ENCODE assay signal across 8 cellular contexts in the genomic region with DNA sequence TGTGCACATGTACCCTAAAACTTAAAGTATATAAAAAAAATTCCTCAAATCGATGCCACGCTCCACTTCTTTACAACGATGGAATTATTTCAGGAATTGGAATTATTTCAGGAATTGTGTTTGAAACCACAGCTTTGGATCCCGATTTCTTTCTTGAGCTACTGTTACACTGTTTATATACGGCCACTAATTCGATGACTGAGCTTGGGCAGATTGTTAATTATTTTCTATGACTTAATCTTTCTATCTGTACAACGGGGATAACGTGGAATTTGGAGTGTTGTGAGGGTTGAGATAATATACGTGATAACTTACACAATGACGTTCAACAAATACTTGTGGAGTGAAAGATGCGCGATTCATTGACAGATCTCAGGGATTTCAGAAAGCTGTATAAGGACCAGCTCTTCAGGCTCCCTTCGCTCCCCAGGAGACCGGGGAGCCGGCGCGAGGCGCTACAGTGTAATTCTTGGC.
DNase-seq lines count a peak whose midpoint lies in the region; ATAC-seq and TF ChIP-seq lines count a peak whose summit lies in the region.

No MANE protein-coding gene starts in this region.

- DNase-seq in right cardiac atrium (no peak), left ventricle myocardium superior (no peak), lung (ENCODE audit: low spot score) (no peak), NCI-H187 (lab: John Stamatoyannopoulos, UW) (no peak), 8988T (no peak), NCI-H2196 (lab: John Stamatoyannopoulos, UW; ENCODE audit: unreplicated experiment) (no peak)
- no peak for DNase-seq in activated naive CD8-positive, alpha-beta T cell treated with anti-CD3 and anti-CD28 coated beads, Interleukin-2, amount 50 U/mL, for 24 hours

- ATAC-seq in right cardiac atrium = no peak
- ATAC-seq in left ventricle myocardium superior = no peak
- ATAC-seq in activated naive CD8-positive, alpha-beta T cell treated with anti-CD3 and anti-CD28 coated beads, Interleukin-2, amount 50 U/mL, for 24 hours = no peak
- ATAC-seq in lung (ENCODE audit: insufficient read depth, low FRiP score) = peak; percentile 6
- ATAC-seq in GM21825 (IDR thresholded peaks at IDR 0.05; ENCODE audit: unreplicated experiment) = no peak

- peak overlapping the region; percentile 91 for H3K27ac Mint-ChIP-seq in activated naive CD8-positive, alpha-beta T cell treated with anti-CD3 and anti-CD28 coated beads, Interleukin-2, amount 50 U/mL, for 24 hours

- H3K27me3 Mint-ChIP-seq in activated naive CD8-positive, alpha-beta T cell treated with anti-CD3 and anti-CD28 coated beads, Interleukin-2, amount 50 U/mL, for 24 hours = peaks cover 2% of the 10 kb centered on the region

- TF ChIP-seq CTCF in lung (IDR thresholded peaks at IDR 0.05; ENCODE audit: control extremely low read depth, extremely low read depth) = no peak

- H3K4me1 Mint-ChIP-seq in activated naive CD8-positive, alpha-beta T cell treated with anti-CD3 and anti-CD28 coated beads, Interleukin-2, amount 50 U/mL, for 24 hours = peaks cover 33% of the 10 kb centered on the region

- H3K27ac ChIP-seq in right cardiac atrium (ENCODE audit: low read length) = no peak overlapping the region
- peak overlapping the region in 1 of 2 donors; percentile 59 for H3K27ac ChIP-seq in lung (ENCODE audit: low read depth in 1 of 2, low read length in 1 of 2)

- no peaks in the 10 kb centered on the region for H3K9me3 Mint-ChIP-seq in activated naive CD8-positive, alpha-beta T cell treated with anti-CD3 and anti-CD28 coated beads, Interleukin-2, amount 50 U/mL, for 24 hours

- peaks cover 8% of the 10 kb centered on the region for H3K36me3 Mint-ChIP-seq in activated naive CD8-positive, alpha-beta T cell treated with anti-CD3 and anti-CD28 coated beads, Interleukin-2, amount 50 U/mL, for 24 hours (ENCODE audit: low read depth)

- no peaks in the 10 kb centered on the region for H3K9me3 ChIP-seq in right cardiac atrium (ENCODE audit: control insufficient read depth, low read length)
- no peaks in the 10 kb centered on the region for H3K9me3 ChIP-seq in lung (ENCODE audit: control insufficient read depth in 2 of 2, insufficient read depth in 1 of 2, low read length in 1 of 2)

- H3K27me3 ChIP-seq in right cardiac atrium (ENCODE audit: control insufficient read depth, insufficient read depth) = no peaks in the 10 kb centered on the region
- no peaks in the 10 kb centered on the region for H3K27me3 ChIP-seq in lung (ENCODE audit: control insufficient read depth, insufficient read depth)

- 12% methylated on average over 18 of the region's 18 CpGs for WGBS in right cardiac atrium
- 15 to 20% methylated on average over 18 of the region's 18 CpGs for WGBS in lung, 2 donors

- peak overlapping the region; percentile 80 for H3K4me3 Mint-ChIP-seq in activated naive CD8-positive, alpha-beta T cell treated with anti-CD3 and anti-CD28 coated beads, Interleukin-2, amount 50 U/mL, for 24 hours

- H3K4me3 ChIP-seq in right cardiac atrium (ENCODE audit: low read length) = peak overlapping the region; percentile 38
- H3K4me3 ChIP-seq in lung = no peak overlapping the region

- intact Hi-C loops in right cardiac atrium (cut with DNase I) = no loop called here
- intact Hi-C loops in left ventricle myocardium superior (cut with micrococcal nuclease) = no loop called here

- H3K36me3 ChIP-seq in lung (ENCODE audit: control insufficient read depth in 2 of 2, insufficient read depth in 2 of 2, low read length in 2 of 2) = no peaks in the 10 kb centered on the region

- H3K4me1 ChIP-seq in right cardiac atrium (ENCODE audit: control insufficient read depth, insufficient read depth, low read length) (no peaks in the 10 kb centered on the region), lung (ENCODE audit: control insufficient read depth in 2 of 2, insufficient read depth in 2 of 2, low read length in 2 of 2) (peaks cover 0 to 2% of the 10 kb centered on the region in 2 donors)
